In genomic region chr4:85573270-85573669, GRCh38 we compare ENCODE assay signal across 20 cellular contexts.
"Had no signal": no experiment of that assay in that cellular context is flagged by ENCODE, and none has a peak within 500 bp of the region (broad histone marks: within the 10 kb centered on the region; RNA-seq: fewer than 3 reads in every experiment).

No MANE protein-coding gene starts in this region.

- H3K4me1 ChIP-seq: neural progenitor cell, tibial nerve had no signal

- H3K4me2 ChIP-seq: hepatocyte, neural progenitor cell had no signal

- H3K4me3 ChIP-seq: cardiac muscle cell, hepatocyte, mucosa of descending colon, neural progenitor cell, suprapubic skin, tibial nerve had no signal

- ATAC-seq: activated T-cell treated with anti-CD3 and anti-CD28 coated beads, Interleukin-2, amount 50 U/mL, for 72 hours; mucosa of descending colon; stimulated activated naive CD8-positive, alpha-beta T cell treated with anti-CD3 and anti-CD28 coated beads, Interleukin-15, amount 100 ng/mL, for 72 hours had no signal

- H3K27me3 ChIP-seq: cardiac muscle cell, hepatocyte, neural progenitor cell, suprapubic skin, tibial nerve had no signal

- H3K36me3 ChIP-seq: cardiac muscle cell, neural progenitor cell, suprapubic skin had no signal

- H3K9me3 ChIP-seq: mucosa of descending colon, suprapubic skin, tibial nerve had no signal

- H3K27ac ChIP-seq: cardiac muscle cell, epithelial cell of prostate, hepatocyte, neural progenitor cell, suprapubic skin, tibial nerve had no signal

- H2AFZ ChIP-seq: hepatocyte, neural progenitor cell had no signal

- H3K9ac ChIP-seq: neural progenitor cell had no signal

- DNase-seq: activated CD4-positive, alpha-beta memory T cell treated with anti-CD3 and anti-CD28 coated beads for 36 hours; activated CD4-positive, alpha-beta T cell treated with anti-CD3 and anti-CD28 coated beads for 48 hours; activated effector memory CD4-positive, alpha-beta T cell treated with Interleukin-2 at 50 U/mL for 16 hours; activated naive CD4-positive, alpha-beta T cell treated with anti-CD3 and anti-CD28 coated beads for 36 hours; activated naive CD8-positive, alpha-beta T cell treated with anti-CD3 and anti-CD28 coated beads, Interleukin-2, amount 10 ng/mL, durations not matched to agents 7 days and 5 days; activated T-cell treated with anti-CD3 and anti-CD28 coated beads, Interleukin-2, amount 50 U/mL, for 72 hours; amygdala; immature natural killer cell; mucosa of descending colon; naive B cell; posterior cingulate gyrus; retina; stimulated activated CD4-positive, alpha-beta T cell treated with anti-CD3 and anti-CD28 coated beads, Interleukin-12 subunit alpha, Interleukin-12 subunit beta, amount 100 ng/mL, for 4 hours; stimulated activated naive CD8-positive, alpha-beta T cell treated with anti-CD3 and anti-CD28 coated beads, Interleukin-15, amount 100 ng/mL, for 72 hours had no signal
